9 cellular contexts compared by ENCODE assay signal in the genomic region with DNA sequence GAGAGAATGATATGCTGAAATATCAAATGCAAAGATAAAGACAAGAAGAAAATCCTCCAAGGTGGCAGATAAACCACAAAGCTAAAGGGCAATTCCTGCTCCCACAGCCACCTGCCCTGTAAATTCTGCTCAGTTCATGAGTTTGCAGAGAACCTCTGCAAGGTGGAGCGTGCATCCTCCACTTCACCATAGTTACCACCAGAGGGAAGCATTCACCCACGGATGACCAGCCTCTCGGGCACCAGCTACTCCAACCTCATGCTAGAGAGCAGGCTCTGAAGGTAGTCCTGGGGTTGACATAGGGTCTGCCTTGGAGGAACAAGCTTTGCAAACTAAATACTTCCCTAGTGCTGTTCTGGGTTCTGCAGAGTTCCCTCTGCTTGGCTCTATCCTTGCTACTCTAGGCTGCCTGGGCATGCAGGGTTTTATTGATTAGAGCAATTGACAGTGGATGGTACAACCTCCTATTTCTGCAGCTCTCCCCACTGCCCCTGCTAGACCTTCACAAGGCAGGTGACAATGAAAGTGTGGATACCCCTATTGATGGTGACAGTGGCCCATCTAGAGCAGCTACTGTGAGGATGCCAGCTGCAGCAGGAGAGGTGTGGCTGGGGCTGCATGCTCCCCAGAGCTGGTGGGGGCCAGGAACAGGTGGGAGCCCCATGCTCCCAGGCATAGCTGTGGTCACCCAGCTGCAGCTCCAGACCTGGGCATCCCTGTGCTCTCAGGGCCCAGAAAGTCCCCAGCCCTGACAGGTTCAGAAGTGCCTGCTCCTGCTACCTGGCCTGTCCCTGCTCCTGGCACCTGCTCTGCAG. TPM values are rescaled to one million over a fixed set of nuclear protein-coding genes. Genes with fewer than 3 reads are reported as not detected.
A peak's percentile ranks its signal among the peaks of the same experiment; 100 is the strongest.
DNase-seq lines count a peak whose midpoint lies in the region; ATAC-seq and TF ChIP-seq lines count a peak whose summit lies in the region.
"Had no signal": no experiment of that assay in that cellular context is flagged by ENCODE, and none has a peak within 500 bp of the region (broad histone marks: within the 10 kb centered on the region; RNA-seq: fewer than 3 reads in every experiment).

No MANE protein-coding gene starts in this region.

- no peaks in the 10 kb centered on the region for H3K9me3 Mint-ChIP-seq in CD4-positive, alpha-beta T cell

- no peaks in the 10 kb centered on the region for H3K36me3 Mint-ChIP-seq in CD4-positive, alpha-beta T cell (ENCODE audit: low read depth)

- no peaks in the 10 kb centered on the region for H3K27me3 Mint-ChIP-seq in CD4-positive, alpha-beta T cell

- H3K36me3 ChIP-seq in adrenal gland (replicated peaks in 1 of 2), result no peaks in the 10 kb centered on the region

- intact Hi-C loops in CD4-positive, alpha-beta T cell (cut with DNase I, micrococcal nuclease), result loop anchor here (1.0 to 10.0 kb wide), 9 partner anchors 47 to 1240 kb away; no protein-coding TSS in a partner anchor
- intact Hi-C loops in adrenal gland (cut with DNase I) (loop anchor here in 1 of 2 donors (10.0 kb wide), 1 partner anchor 57 kb away; no protein-coding TSS in a partner anchor), left cardiac atrium (cut with DNase I) (loop anchor here in 1 of 2 donors (5.0 kb wide), 2 partner anchors 60 to 980 kb away; no protein-coding TSS in a partner anchor)

- TF ChIP-seq POLR2A in adrenal gland (IDR thresholded peaks at IDR 0.05), result no peak

- CTCF ChIA-PET in CD4-positive, alpha-beta T cell (lab: Charles Lee), result interaction anchor here (0.6 to 2.0 kb wide), 4 partner anchors 162 to 1018 kb away, joined by 3 to 12 read pairs (median 4); no protein-coding TSS in a partner anchor

- ATAC-seq in CD4-positive, alpha-beta T cell (ENCODE audit: poor library complexity), result peak; percentile 99
- ATAC-seq in GM19035 (IDR thresholded peaks at IDR 0.05; ENCODE audit: unreplicated experiment) (peak; percentile 70), left cardiac atrium (peak; percentile 95 to 97)

- no peaks in the 10 kb centered on the region for H3K4me1 ChIP-seq in adrenal gland (replicated peaks in 1 of 2)

- TF ChIP-seq CTCF in CD4-positive, alpha-beta T cell (IDR thresholded peaks at IDR 0.05), result peak; percentile 74
- peak; percentile 58 to 83 (median 76) for TF ChIP-seq CTCF in adrenal gland (IDR thresholded peaks at IDR 0.05)

- DNase-seq in CD4-positive, alpha-beta T cell, result peak; percentile 51 to 72 (median 58)
- DNase-seq in HT-29 (ENCODE audit: low spot score) (peak; percentile 65), SK-N-DZ (ENCODE audit: low spot score) (peak; percentile 40), adrenal gland (peak; percentile 51 to 79 (median 60)), left cardiac atrium (peak; percentile 43), retina (peak; percentile 81), GF-D8 (lab: John Stamatoyannopoulos, UW) (no peak)

- H3K27ac Mint-ChIP-seq in CD4-positive, alpha-beta T cell, result no peak overlapping the region

- no peaks in the 10 kb centered on the region for H3K4me1 Mint-ChIP-seq in CD4-positive, alpha-beta T cell (ENCODE audit: low read depth)

- no peak overlapping the region for H3K27ac ChIP-seq in CD4-positive, alpha-beta T cell (ENCODE audit: low read depth, low read length)
- H3K27ac ChIP-seq in adrenal gland, result no peak overlapping the region

- no peaks in the 10 kb centered on the region for H3K9me3 ChIP-seq in CD4-positive, alpha-beta T cell (ENCODE audit: control insufficient read depth, low read length)
- no peaks in the 10 kb centered on the region for H3K9me3 ChIP-seq in adrenal gland (replicated peaks in 1 of 3)

- WGBS in adrenal gland, 4 donors, result 0 to 3% (median 0%) methylated on average over 3 of the region's 3 CpGs

- no peak overlapping the region for H3K4me3 ChIP-seq in adrenal gland

- no peaks in the 10 kb centered on the region for H3K27me3 ChIP-seq in CD4-positive, alpha-beta T cell (ENCODE audit: control insufficient read depth, insufficient read depth, low read length)
- no peaks in the 10 kb centered on the region for H3K27me3 ChIP-seq in adrenal gland

- POLR2A ChIA-PET in CD4-positive, alpha-beta T cell (lab: Charles Lee), result interaction anchor here (0.6 to 1.1 kb wide), 3 partner anchors 10 to 1102 kb away, joined by 3 to 4 read pairs (median 4); no protein-coding TSS in a partner anchor

- H3K4me3 Mint-ChIP-seq in CD4-positive, alpha-beta T cell, result no peak overlapping the region

RNA-seq across cellular contexts. Expression of a gene that starts 51.1 kb away (rescaled TPM):
- total RNA-seq in CD4-positive, alpha-beta T cell, result not detected
- not detected in 2 replicates for total RNA-seq in HT-29 (2014; rRNA removed; shearing (Covaris generic))
- polyA plus RNA-seq in SK-N-DZ (2014; cell fraction: cytosol; rRNA removed), result not detected in 2 replicates
- not detected in 2 replicates for polyA plus RNA-seq in SK-N-DZ (2014; cell fraction: nucleus; rRNA removed)
- total RNA-seq in adrenal gland, result under 1 TPM in 1 of 8 donors, not detected in 7; 0.38 TPM
- not detected for polyA plus RNA-seq in adrenal gland
- total RNA-seq in left cardiac atrium, result not detected
- total RNA-seq: LHCN-M2 had no signal

RNA-seq across cellular contexts. Expression of a gene that starts 58.0 kb away (rescaled TPM):
- not detected for total RNA-seq in CD4-positive, alpha-beta T cell
- not detected in 2 replicates for total RNA-seq in HT-29 (2014; rRNA removed; shearing (Covaris generic))
- not detected in 2 replicates for polyA plus RNA-seq in SK-N-DZ (2014; cell fraction: cytosol; rRNA removed)
- polyA plus RNA-seq in SK-N-DZ (2014; cell fraction: nucleus; rRNA removed), result not detected in 2 replicates
- total RNA-seq in adrenal gland, result 1 to 10 TPM in 4 of 8 donors, under 1 TPM in 2, not detected in 2; 0.35 to 6.9 (median 2.0) TPM
- polyA plus RNA-seq in adrenal gland, result under 1 TPM in 2 of 3 donors, not detected in 1; 0.44 to 0.47 TPM
- not detected for total RNA-seq in left cardiac atrium
- total RNA-seq: LHCN-M2 had no signal
